Comparison of ENCODE assay signal across 8 cellular contexts in the genomic region with DNA sequence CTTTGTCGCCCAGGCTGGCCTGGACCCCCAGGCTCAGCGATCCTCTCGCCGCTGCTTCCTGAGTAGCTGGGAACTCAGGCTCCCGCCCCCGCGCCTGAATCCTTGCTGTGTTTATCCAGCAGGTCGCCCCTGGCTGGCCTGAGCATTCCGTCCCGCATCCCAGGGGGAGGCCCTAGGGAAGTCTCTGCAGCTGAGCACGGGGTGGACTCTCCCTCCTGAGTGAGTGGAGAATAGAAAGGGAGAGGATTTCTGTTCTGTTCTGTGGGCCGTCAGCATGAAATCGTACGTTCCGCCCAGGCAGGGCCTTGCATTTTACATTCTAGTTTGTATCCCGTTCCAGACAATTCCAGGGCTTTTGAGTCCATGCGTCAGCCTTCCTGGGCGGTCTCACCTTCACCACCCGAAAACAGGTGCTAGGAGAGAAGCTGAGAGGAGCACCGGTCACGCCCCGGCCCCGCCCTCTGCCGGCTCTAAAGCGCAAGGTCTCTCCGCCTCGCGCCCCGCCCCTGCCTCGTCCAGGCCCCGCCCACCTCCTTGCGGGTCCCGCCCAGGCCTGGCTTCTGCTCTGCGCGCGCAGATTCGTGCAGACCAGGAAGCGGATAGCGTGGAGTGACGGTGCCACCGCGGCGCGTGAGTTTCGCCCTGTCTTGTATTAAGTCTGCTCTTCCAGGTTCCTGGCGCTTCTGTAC. TPM values are rescaled to one million over a fixed set of nuclear protein-coding genes. Genes with fewer than 3 reads are reported as not detected.
DNase-seq lines count a peak whose midpoint lies in the region; ATAC-seq and TF ChIP-seq lines count a peak whose summit lies in the region.

Gene ZNF761 (plus strand): TSS at position 586 of the 689 bp plus-strand sequence. CDS start 15,285 bp downstream, outside the sequence.

- H3K27me3 Mint-ChIP-seq in WTC11 (ENCODE audit: low read depth): no peaks in the 10 kb centered on the region

- peaks cover 33% of the 10 kb centered on the region for H3K4me1 Mint-ChIP-seq in WTC11

- H3K27ac Mint-ChIP-seq in WTC11: peak within 1 kb of the TSS; percentile 98

- TF ChIP-seq CTCF in AG09309 (IDR thresholded peaks at IDR 0.05; ENCODE audit: control insufficient read depth, insufficient read depth, low read depth, low read length, missing control alignments) (peak; percentile 50), WTC11 (IDR thresholded peaks at IDR 0.05) (no peak)

- H3K36me3 Mint-ChIP-seq in WTC11: peaks cover 30% of the 10 kb centered on the region

- DNase-seq in AG09309 (ENCODE audit: low read depth) (peak; percentile 44), NCI-H2196 treated with DMSO at 0.1 percent for 48 hours (lab: John Stamatoyannopoulos, UW; ENCODE audit: unreplicated experiment) (peak; percentile 94), WTC11 (ENCODE audit: low spot score) (peak; percentile 99), caudate nucleus (lab: John Stamatoyannopoulos, UW) (peak in 60 of 61 donors; percentile 25 to 97 (median 91)), inferior parietal cortex (ENCODE audit: extremely low spot score) (peak; percentile 86)
- peak; percentile 93 to 95 for DNase-seq in stimulated activated CD4-positive, alpha-beta T cell treated with anti-CD3 and anti-CD28 coated beads, Interleukin-12 subunit alpha, Interleukin-12 subunit beta, amount 100 ng/mL, for 24 hours (ENCODE audit: low read depth in 2 of 2)

- peak within 1 kb of the TSS; percentile 85 for H3K4me3 ChIP-seq in AG09309 (ENCODE audit: control insufficient read depth, low read depth, low read length)

- H3K4me3 Mint-ChIP-seq in WTC11: peak within 1 kb of the TSS; percentile 91

- POLR2A ChIA-PET in WTC11 (lab: Charles Lee): interaction anchor here (0.6 to 1.0 kb wide), 2 partner anchors 11 to 67 kb away, joined by 3 to 4 read pairs; no protein-coding TSS in a partner anchor

- H3K27ac ChIP-seq in caudate nucleus (ENCODE audit: low read depth, low read length): peak within 1 kb of the TSS; percentile 91

- ATAC-seq in GM18873 (IDR thresholded peaks at IDR 0.05; ENCODE audit: low FRiP score, unreplicated experiment): peak; percentile 78
- ATAC-seq in HG03135 (IDR thresholded peaks at IDR 0.05; ENCODE audit: unreplicated experiment): peak; percentile 94
- peak; percentile 95 for ATAC-seq in WTC11

- CTCF ChIA-PET in WTC11 (lab: Charles Lee): interaction anchor here (1.0 to 2.4 kb wide), 9 partner anchors 17 to 361 kb away, joined by 3 to 9 read pairs (median 5); partner anchors contain the start of gene ZNF765

- H3K9me3 Mint-ChIP-seq in WTC11: no peaks in the 10 kb centered on the region

TF ChIP-seq in WTC11, 78 proteins besides CTCF, POLR2A, EP300 and RAD21 (continues in another document):
- TF ChIP-seq USF1 (CRISPR knock-in tag; IDR thresholded peaks at IDR 0.05) (no peak), E2F5 (CRISPR knock-in tag; IDR thresholded peaks at IDR 0.05) (peak; percentile 57; the same call in 1 of the 2 replicates), ESRRA (CRISPR knock-in tag; IDR thresholded peaks at IDR 0.05; ENCODE audit: borderline replicate concordance) (no peak), RELA (CRISPR knock-in tag; IDR thresholded peaks at IDR 0.05; ENCODE audit: borderline replicate concordance) (no peak), MAX (CRISPR knock-in tag; IDR thresholded peaks at IDR 0.05) (peak; percentile 52), FOXJ3 (CRISPR knock-in tag; IDR thresholded peaks at IDR 0.05; ENCODE audit: borderline replicate concordance) (no peak), TP53 (CRISPR knock-in tag; IDR thresholded peaks at IDR 0.05) (0 out of 2 replicates have a peak, but pooled peaks have one; percentile 48), ZNF416 (CRISPR knock-in tag; IDR thresholded peaks at IDR 0.05) (no peak), FOXK1 (CRISPR knock-in tag; IDR thresholded peaks at IDR 0.05) (peak; percentile 35; the same call in 1 of the 2 replicates), MYBL2 (CRISPR knock-in tag; IDR thresholded peaks at IDR 0.05) (no peak), ZBTB21 (CRISPR knock-in tag; IDR thresholded peaks at IDR 0.05; ENCODE audit: borderline replicate concordance) (no peak), SMAD3 (CRISPR knock-in tag; IDR thresholded peaks at IDR 0.05; ENCODE audit: borderline replicate concordance) (no peak), EMX1 (CRISPR knock-in tag; IDR thresholded peaks at IDR 0.05) (no peak), E2F1 (CRISPR knock-in tag; IDR thresholded peaks at IDR 0.05) (no peak), SP1 (CRISPR knock-in tag; conservative IDR thresholded peaks at IDR 0.05) (peak; percentile 89), ZBTB43 (CRISPR knock-in tag; IDR thresholded peaks at IDR 0.05) (no peak), ATF1 (CRISPR knock-in tag; IDR thresholded peaks at IDR 0.05) (no peak), ZNF232 (CRISPR knock-in tag; IDR thresholded peaks at IDR 0.05) (0 out of 2 replicates have a peak, but pooled peaks have one; percentile 27), SOX15 (CRISPR knock-in tag; IDR thresholded peaks at IDR 0.05) (no peak), NFATC4 (CRISPR knock-in tag; IDR thresholded peaks at IDR 0.05) (no peak)
- TF ChIP-seq, protein P1, sequence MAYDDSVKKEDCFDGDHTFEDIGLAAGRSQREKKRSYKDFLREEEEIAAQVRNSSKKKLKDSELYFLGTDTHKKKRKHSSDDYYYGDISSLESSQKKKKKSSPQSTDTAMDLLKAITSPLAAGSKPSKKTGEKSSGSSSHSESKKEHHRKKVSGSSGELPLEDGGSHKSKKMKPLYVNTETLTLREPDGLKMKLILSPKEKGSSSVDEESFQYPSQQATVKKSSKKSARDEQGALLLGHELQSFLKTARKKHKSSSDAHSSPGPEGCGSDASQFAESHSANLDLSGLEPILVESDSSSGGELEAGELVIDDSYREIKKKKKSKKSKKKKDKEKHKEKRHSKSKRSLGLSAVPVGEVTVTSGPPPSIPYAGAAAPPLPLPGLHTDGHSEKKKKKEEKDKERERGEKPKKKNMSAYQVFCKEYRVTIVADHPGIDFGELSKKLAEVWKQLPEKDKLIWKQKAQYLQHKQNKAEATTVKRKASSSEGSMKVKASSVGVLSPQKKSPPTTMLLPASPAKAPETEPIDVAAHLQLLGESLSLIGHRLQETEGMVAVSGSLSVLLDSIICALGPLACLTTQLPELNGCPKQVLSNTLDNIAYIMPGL (CRISPR knock-in tag; IDR thresholded peaks at IDR 0.05): peak; percentile 58; the same call in 1 of the 2 replicates
- TF ChIP-seq, protein P2, sequence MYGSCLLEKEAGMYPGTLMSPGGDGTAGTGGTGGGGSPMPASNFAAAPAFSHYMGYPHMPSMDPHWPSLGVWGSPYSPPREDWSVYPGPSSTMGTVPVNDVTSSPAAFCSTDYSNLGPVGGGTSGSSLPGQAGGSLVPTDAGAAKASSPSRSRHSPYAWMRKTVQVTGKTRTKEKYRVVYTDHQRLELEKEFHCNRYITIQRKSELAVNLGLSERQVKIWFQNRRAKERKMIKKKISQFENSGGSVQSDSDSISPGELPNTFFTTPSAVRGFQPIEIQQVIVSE (CRISPR knock-in tag; IDR thresholded peaks at IDR 0.05; ENCODE audit: borderline replicate concordance): no peak

RNA-seq across cellular contexts. Expression of gene ZNF761, which starts in this region (rescaled TPM):
- total RNA-seq in WTC11 (2021): 28.4 to 29.7 TPM (median 29.4 TPM) in 3 replicates

Comparison
In these comparisons a context has a peak if more than half of its experiments do, and no peak if none do; other contexts are left out.
1. Peak in every context shown above with its lines: DNase-seq, ATAC-seq, H3K4me3 ChIP-seq and H3K27ac ChIP-seq.
2. DNase-seq: peak in every context shown above with its lines; median percentile 99 in WTC11; 94 in NCI-H2196 treated with DMSO at 0.1 percent for 48 hours; 94 in stimulated activated CD4-positive, alpha-beta T cell treated with anti-CD3 and anti-CD28 coated beads, Interleukin-12 subunit alpha, Interleukin-12 subunit beta, amount 100 ng/mL, for 24 hours; 91 in caudate nucleus; 86 in inferior parietal cortex; 44 in AG09309.